15 cellular contexts compared by ENCODE assay signal in genomic region chr4:37623125-37623524, GRCh38.
"Had no signal": no experiment of that assay in that cellular context is flagged by ENCODE, and none has a peak within 500 bp of the region (broad histone marks: within the 10 kb centered on the region; RNA-seq: fewer than 3 reads in every experiment).

No MANE protein-coding gene starts in this region.

- H3K27me3 ChIP-seq: cardiac muscle cell, pancreas, testis, vagina had no signal

- H3K27me3 Mint-ChIP-seq: activated CD4-positive, alpha-beta memory T cell treated with anti-CD3 and anti-CD28 coated beads for 36 hours; activated naive CD8-positive, alpha-beta T cell treated with anti-CD3 and anti-CD28 coated beads for 36 hours; type B pancreatic cell had no signal

- H3K4me1 ChIP-seq: pancreas, testis, vagina had no signal

- H3K9me3 ChIP-seq: pancreas, testis, vagina had no signal

- H3K27ac ChIP-seq: cardiac muscle cell, pancreas, testis, vagina had no signal

- H3K4me1 Mint-ChIP-seq: activated naive CD8-positive, alpha-beta T cell treated with anti-CD3 and anti-CD28 coated beads for 36 hours had no signal

- H3K4me3 Mint-ChIP-seq: activated CD4-positive, alpha-beta memory T cell treated with anti-CD3 and anti-CD28 coated beads for 36 hours; activated naive CD8-positive, alpha-beta T cell treated with anti-CD3 and anti-CD28 coated beads for 36 hours; nephron; type B pancreatic cell had no signal

- H3K36me3 ChIP-seq: cardiac muscle cell, pancreas, vagina had no signal

- DNase-seq: activated CD4-positive, alpha-beta memory T cell treated with anti-CD3 and anti-CD28 coated beads for 36 hours; activated CD4-positive, alpha-beta T cell treated with anti-CD3 and anti-CD28 coated beads for 48 hours; activated naive CD4-positive, alpha-beta T cell treated with Interleukin-2 at 50 U/mL for 16 hours; activated naive CD8-positive, alpha-beta T cell treated with anti-CD3 and anti-CD28 coated beads for 36 hours; activated T-cell treated with anti-CD3 and anti-CD28 coated beads, Interleukin-2, amount 50 U/mL, for 48 hours; effector memory CD4-positive, alpha-beta T cell; head of caudate nucleus; pancreas; stimulated activated CD4-positive, alpha-beta T cell treated with anti-CD3 and anti-CD28 coated beads, Interleukin-4, amount 100 ng/mL, for 1 hour; stimulated activated naive CD4-positive, alpha-beta T cell; testis had no signal

- H3K4me3 ChIP-seq: cardiac muscle cell, pancreas, testis, vagina had no signal

- H3K27ac Mint-ChIP-seq: activated CD4-positive, alpha-beta memory T cell treated with anti-CD3 and anti-CD28 coated beads for 36 hours; activated naive CD8-positive, alpha-beta T cell treated with anti-CD3 and anti-CD28 coated beads for 36 hours; type B pancreatic cell had no signal

- ATAC-seq: pancreas had no signal

- H3K9me3 Mint-ChIP-seq: activated CD4-positive, alpha-beta memory T cell treated with anti-CD3 and anti-CD28 coated beads for 36 hours; activated naive CD8-positive, alpha-beta T cell treated with anti-CD3 and anti-CD28 coated beads for 36 hours; nephron; type B pancreatic cell had no signal
